In genomic region chr18:57749604-57749970, GRCh38 we compare ENCODE assay signal across 22 cellular contexts. TPM values are rescaled to one million over a fixed set of nuclear protein-coding genes. Genes with fewer than 3 reads are reported as not detected.
A peak's percentile ranks its signal among the peaks of the same experiment; 100 is the strongest.
DNase-seq lines count a peak whose midpoint lies in the region; ATAC-seq and TF ChIP-seq lines count a peak whose summit lies in the region.
"Had no signal": no experiment of that assay in that cellular context is flagged by ENCODE, and none has a peak within 500 bp of the region (broad histone marks: within the 10 kb centered on the region; RNA-seq: fewer than 3 reads in every experiment).

No MANE protein-coding gene starts in this region.

- no peak for ATAC-seq in RWPE2 (ENCODE audit: low read depth)
- no peak for ATAC-seq in GM18502 (IDR thresholded peaks at IDR 0.05; ENCODE audit: poor library complexity, unreplicated experiment)

- DNase-seq in NCI-H748 (lab: John Stamatoyannopoulos, UW; ENCODE audit: unreplicated experiment) = peak; percentile 31
- DNase-seq in NCI-H748 treated with DMSO at 0.1 percent for 48 hours (lab: John Stamatoyannopoulos, UW) = no peak
- DNase-seq in RWPE2 (ENCODE audit: low spot score) = no peak
- peak; percentile 88 for DNase-seq in myocyte (ENCODE audit: low read depth)
- DNase-seq in transverse colon = no peak
- no peak for DNase-seq in GM10248 (ENCODE audit: extremely low spot score)
- DNase-seq in DMS153 (lab: John Stamatoyannopoulos, UW) = no peak
- DNase-seq: activated B cell treated with CpG ODN at 0.5 μM for 24 hours; activated CD4-positive, alpha-beta T cell treated with anti-CD3 and anti-CD28 coated beads, Interleukin-2, amount 50 U/mL, for 4 hours; activated CD8-positive, alpha-beta memory T cell treated with anti-CD3 and anti-CD28 coated beads, Interleukin-2, amount 50 U/mL, for 4 hours; activated naive CD8-positive, alpha-beta T cell treated with anti-CD3 and anti-CD28 coated beads for 36 hours; C1 segment of cervical spinal cord; effector CD4-positive, alpha-beta T cell; hypothalamus; NCI-H187 treated with DMSO at 0.1 percent for 48 hours; stimulated activated CD4-positive, alpha-beta T cell treated with anti-CD3 and anti-CD28 coated beads, Interleukin-4, amount 100 ng/mL, for 1 hour; T-helper 9 cell had no signal

- peaks cover 26% of the 10 kb centered on the region for H3K4me1 ChIP-seq in RWPE2 (ENCODE audit: insufficient read depth, poor library complexity, severe bottlenecking)
- H3K4me1 ChIP-seq in transverse colon = peaks cover 18 to 76% (median 55%) of the 10 kb centered on the region in 4 donors

- H3K4me3 ChIP-seq in RWPE2 (ENCODE audit: severe bottlenecking) (no peak overlapping the region), transverse colon (no peak overlapping the region)
- H3K4me3 ChIP-seq: HAP-1 had no signal

- no peaks in the 10 kb centered on the region for H3K36me3 ChIP-seq in RWPE2 (ENCODE audit: low read depth)
- no peaks in the 10 kb centered on the region for H3K36me3 ChIP-seq in transverse colon
- H3K36me3 ChIP-seq: HAP-1 had no signal

- intact Hi-C loops in transverse colon (cut with DNase I; ENCODE audit: low total_unique reads) = no loop called here

- TF ChIP-seq CTCF in RWPE2 (IDR thresholded peaks at IDR 0.05; ENCODE audit: poor library complexity, severe bottlenecking) (no peak), transverse colon (IDR thresholded peaks at IDR 0.05) (no peak), GM10248 (IDR thresholded peaks at IDR 0.05; ENCODE audit: control extremely low read depth, extremely low read depth, low read depth, missing control alignments) (no peak)

- in situ Hi-C loops in transverse colon (cut with MboI; ENCODE audit: low pct_ligation_motif_present in 1 of 4, low pct_unique_long_range_greater_than_20kb in 1 of 4, low sequenced_read_pairs in 3 of 4) = loop anchor here in 1 of 4 donors (25.0 kb wide), 2 partner anchors 88 to 112 kb away; no protein-coding TSS in a partner anchor

- H3K27me3 ChIP-seq in RWPE2 (ENCODE audit: insufficient read depth, poor library complexity, severe bottlenecking) (no peaks in the 10 kb centered on the region), transverse colon (no peaks in the 10 kb centered on the region)

- TF ChIP-seq POLR2A in transverse colon (IDR thresholded peaks at IDR 0.05) = no peak

- H3K27ac ChIP-seq in RWPE2 (ENCODE audit: poor library complexity, severe bottlenecking) (peak overlapping the region; percentile 39), transverse colon (peak overlapping the region; percentile 67 to 73 (median 68))
- H3K27ac ChIP-seq: RWPE1 had no signal

- WGBS in transverse colon (ENCODE audit: low coverage in 1 of 2), 2 donors = 90 to 92% methylated on average over 2 of the region's 2 CpGs

- H3K9me3 ChIP-seq in RWPE2 (ENCODE audit: severe bottlenecking) (no peaks in the 10 kb centered on the region), transverse colon (no peaks in the 10 kb centered on the region)
- H3K9me3 ChIP-seq: HAP-1 had no signal

- POLR2A ChIA-PET in GM10248 (lab: Yijun Ruan, JAX) = no interaction called here

- CTCF ChIA-PET in GM10248 (lab: Yijun Ruan, JAX) = interaction anchor here (1.2 kb wide), 1 partner anchor 8 kb away, joined by 4 read pairs; no protein-coding TSS in a partner anchor

- no peak for TF ChIP-seq EP300 in transverse colon (IDR thresholded peaks at IDR 0.05; ENCODE audit: low read depth)

RNA-seq across cellular contexts. Expression of gene ATP8B1, which starts 53.5 kb away (rescaled TPM):
- total RNA-seq in myocyte (3.9 and 7.2 TPM in 2 replicates), transverse colon (100 to 1,000 TPM; 120 to 321 (median 252) TPM)
- 6.7 TPM for polyA plus RNA-seq in myocyte (2012)
- total RNA-seq: activated T-helper 2 cell treated with anti-CD3 and anti-CD28 coated beads, Interferon-gamma antibody, Interleukin-2, Interleukin-4, amounts not matched to agents 10 μg/mL and 5 μg/mL and 100 μg/mL, durations not matched to agents 14 hours and 24 hours and 36 hours; G401 had no signal

Comparison
In these comparisons a context has a peak if more than half of its experiments do, and no peak if none do; other contexts are left out.
1. DNase-seq: peak in NCI-H748 (single experiment) and myocyte (single experiment); none in NCI-H748 treated with DMSO at 0.1 percent for 48 hours (single experiment), RWPE2 (single experiment), transverse colon (single experiment), GM10248 (single experiment) and DMS153 (single experiment).
2. RNA of gene ATP8B1, which starts 53.5 kb away (total RNA-seq): 120 to 321 TPM in transverse colon; 3.9 to 7.2 TPM in myocyte; every median in the first group is over 10 times any median in the second.